Comparison of ENCODE assay signal across 27 cellular contexts in genomic region chr7:84104841-84105240, GRCh38.
"Had no signal": no experiment of that assay in that cellular context is flagged by ENCODE, and none has a peak within 500 bp of the region (broad histone marks: within the 10 kb centered on the region; RNA-seq: fewer than 3 reads in every experiment).

No MANE protein-coding gene starts in this region.

- H3K27me3 ChIP-seq: ascending aorta, body of pancreas, cardiac muscle cell, Peyer's patch, SJCRH30 had no signal

- H3K9me3 ChIP-seq: ascending aorta, body of pancreas, Peyer's patch, SJCRH30 had no signal

- H3K36me3 Mint-ChIP-seq: activated CD8-positive, alpha-beta memory T cell treated with anti-CD3 and anti-CD28 coated beads, Interleukin-2, amount 10 ng/mL, durations not matched to agents 7 days and 5 days; activated naive CD4-positive, alpha-beta T cell treated with anti-CD3 and anti-CD28 coated beads, Interleukin-2, amount 50 U/mL, for 72 hours had no signal

- H3K4me1 ChIP-seq: ascending aorta, body of pancreas, Peyer's patch, SJCRH30 had no signal

- H3K9me3 Mint-ChIP-seq: activated CD4-positive, alpha-beta T cell treated with anti-CD3 and anti-CD28 coated beads, Interleukin-2, amount 10 ng/mL, durations not matched to agents 24 days and 14 days; activated naive CD4-positive, alpha-beta T cell treated with anti-CD3 and anti-CD28 coated beads, Interleukin-2, amount 50 U/mL, for 72 hours; activated naive CD8-positive, alpha-beta T cell treated with anti-CD3 and anti-CD28 coated beads, Interleukin-2, amount 50 U/mL, for 24 hours; T-helper 1 cell treated with Interleukin-12 subunit alpha and Interleukin-12 subunit beta and Interleukin-4 antibody, amounts not matched to agents 30 μg/mL and 1 μg/mL, for 36 hours had no signal

- ATAC-seq: activated CD8-positive, alpha-beta memory T cell treated with anti-CD3 and anti-CD28 coated beads, Interleukin-2, amount 10 ng/mL, durations not matched to agents 7 days and 5 days; activated naive CD4-positive, alpha-beta T cell treated with anti-CD3 and anti-CD28 coated beads, Interleukin-2, amount 50 U/mL, for 72 hours; activated naive CD8-positive, alpha-beta T cell treated with anti-CD3 and anti-CD28 coated beads, Interleukin-2, amount 50 U/mL, for 24 hours; activated T-cell treated with anti-CD3 and anti-CD28 coated beads, Interleukin-2, amount 50 U/mL, for 4 hours; body of pancreas had no signal

- H3K27ac Mint-ChIP-seq: activated CD4-positive, alpha-beta T cell treated with anti-CD3 and anti-CD28 coated beads, Interleukin-2, amount 10 ng/mL, durations not matched to agents 24 days and 14 days; activated CD8-positive, alpha-beta memory T cell treated with anti-CD3 and anti-CD28 coated beads, Interleukin-2, amount 10 ng/mL, durations not matched to agents 7 days and 5 days; activated naive CD4-positive, alpha-beta T cell treated with anti-CD3 and anti-CD28 coated beads, Interleukin-2, amount 50 U/mL, for 72 hours; activated naive CD8-positive, alpha-beta T cell treated with anti-CD3 and anti-CD28 coated beads, Interleukin-2, amount 50 U/mL, for 24 hours; T-helper 1 cell treated with Interleukin-12 subunit alpha and Interleukin-12 subunit beta and Interleukin-4 antibody, amounts not matched to agents 30 μg/mL and 1 μg/mL, for 36 hours had no signal

- H3K27ac ChIP-seq: ascending aorta, body of pancreas, cardiac muscle cell, Peyer's patch, RWPE1, SJCRH30 had no signal

- H3K4me1 Mint-ChIP-seq: activated CD8-positive, alpha-beta memory T cell treated with anti-CD3 and anti-CD28 coated beads, Interleukin-2, amount 10 ng/mL, durations not matched to agents 7 days and 5 days; activated naive CD8-positive, alpha-beta T cell treated with anti-CD3 and anti-CD28 coated beads, Interleukin-2, amount 50 U/mL, for 24 hours had no signal

- H3K27me3 Mint-ChIP-seq: activated CD8-positive, alpha-beta memory T cell treated with anti-CD3 and anti-CD28 coated beads, Interleukin-2, amount 10 ng/mL, durations not matched to agents 7 days and 5 days; activated naive CD8-positive, alpha-beta T cell treated with anti-CD3 and anti-CD28 coated beads, Interleukin-2, amount 50 U/mL, for 24 hours had no signal

- H3K4me3 Mint-ChIP-seq: activated CD4-positive, alpha-beta T cell treated with anti-CD3 and anti-CD28 coated beads, Interleukin-2, amount 10 ng/mL, durations not matched to agents 24 days and 14 days; activated CD8-positive, alpha-beta memory T cell treated with anti-CD3 and anti-CD28 coated beads, Interleukin-2, amount 10 ng/mL, durations not matched to agents 7 days and 5 days; activated naive CD8-positive, alpha-beta T cell treated with anti-CD3 and anti-CD28 coated beads, Interleukin-2, amount 50 U/mL, for 24 hours; activated T-cell treated with anti-CD3 and anti-CD28 coated beads, Interleukin-2, amount 50 U/mL, for 4 hours; T-helper 1 cell treated with Interleukin-12 subunit alpha and Interleukin-12 subunit beta and Interleukin-4 antibody, amounts not matched to agents 30 μg/mL and 1 μg/mL, for 36 hours had no signal

- DNase-seq: activated CD4-positive, alpha-beta T cell treated with anti-CD3 and anti-CD28 coated beads, Interleukin-2, amount 10 ng/mL, durations not matched to agents 24 days and 14 days; activated CD4-positive, alpha-beta T cell treated with anti-CD3 and anti-CD28 coated beads, Interleukin-2, amount 50 U/mL, for 48 hours; activated CD4-positive, CD25-positive, alpha-beta regulatory T cell treated with anti-CD3 and anti-CD28 coated beads, Interleukin-2, amount 50 U/mL, for 72 hours; activated CD8-positive, alpha-beta memory T cell treated with anti-CD3 and anti-CD28 coated beads, Interleukin-2, amount 10 ng/mL, durations not matched to agents 7 days and 5 days; activated effector memory CD4-positive, alpha-beta T cell treated with anti-CD3 and anti-CD28 coated beads, Interleukin-2, amount 50 U/mL, for 16 hours; activated naive CD4-positive, alpha-beta T cell treated with Interleukin-2 at 50 U/mL for 16 hours; activated naive CD8-positive, alpha-beta T cell treated with anti-CD3 and anti-CD28 coated beads, Interleukin-2, amount 50 U/mL, for 24 hours; activated T-cell treated with anti-CD3 and anti-CD28 coated beads, Interleukin-2, amount 50 U/mL, for 4 hours; amniotic stem cell; body of pancreas; Kasumi-1; NCI-H1048; NCI-H1417 treated with DMSO at 0.1 percent for 48 hours; NCI-H1694; NCI-H2029; NCI-H2107; NCI-H226; NCI-H526; NCI-H82; Peyer's patch; Right ventricle myocardium superior; SJCRH30 had no signal
